ENCODE assay signal across 10 cellular contexts in genomic region chr22:37300551-37301017, GRCh38. TPM values are rescaled to one million over a fixed set of nuclear protein-coding genes. Genes with fewer than 3 reads are reported as not detected.
A peak's percentile ranks its signal among the peaks of the same experiment; 100 is the strongest.
DNase-seq lines count a peak whose midpoint lies in the region; ATAC-seq and TF ChIP-seq lines count a peak whose summit lies in the region.
"Had no signal": no experiment of that assay in that cellular context is flagged by ENCODE, and none has a peak within 500 bp of the region (broad histone marks: within the 10 kb centered on the region; RNA-seq: fewer than 3 reads in every experiment).

No MANE protein-coding gene starts in this region.

- H3K4me3 ChIP-seq in mammary epithelial cell (replicated peaks in 1 of 3; ENCODE audit: insufficient read depth in 1 of 3, low read depth in 2 of 3, low read length in 3 of 3): no peak overlapping the region

- in situ Hi-C loops in mammary epithelial cell (cut with MboI; ENCODE audit: low sequenced_read_pairs in 2 of 2): no loop called here

- 84% methylated on average over 15 of the region's 19 CpGs for WGBS in mammary epithelial cell (ENCODE audit: low coverage, missing lambda C conversion rate)

- no peaks in the 10 kb centered on the region for H3K79me2 ChIP-seq in mammary epithelial cell (ENCODE audit: insufficient read depth, low read length)

- dilution Hi-C loops in mammary epithelial cell (cut with HindIII; ENCODE audit: low sequenced_read_pairs): no loop called here

- intact Hi-C loops in activated naive CD4-positive, alpha-beta T cell treated with anti-CD3 and anti-CD28 coated beads for 36 hours (cut with micrococcal nuclease): no loop called here
- intact Hi-C loops in sciatic nerve (cut with DNase I): no loop called here
- intact Hi-C loops in mammary epithelial cell (cut with micrococcal nuclease): no loop called here

- no TSS peak for BruUV-seq in mammary epithelial cell (replicated peaks; lab: Mats Ljungman, UMichigan)

- H3K36me3 Mint-ChIP-seq in activated naive CD4-positive, alpha-beta T cell treated with anti-CD3 and anti-CD28 coated beads for 36 hours (ENCODE audit: low read depth): peaks cover 18% of the 10 kb centered on the region

- no peaks in the 10 kb centered on the region for H3K9me3 ChIP-seq in mammary epithelial cell (replicated peaks; ENCODE audit: insufficient read depth, low read length)

- H3K4me1 ChIP-seq in mammary epithelial cell (ENCODE audit: insufficient read depth, low read length): peaks cover 24% of the 10 kb centered on the region

- no peak overlapping the region for H2AFZ ChIP-seq in mammary epithelial cell (ENCODE audit: low read depth, low read length)

- no peak for TF ChIP-seq CTCF in mammary epithelial cell (conservative IDR thresholded peaks at IDR 0.05 in 1 of 2, IDR thresholded peaks at IDR 0.05 in 1 of 2; ENCODE audit: extremely low read depth in 1 of 2, insufficient read depth in 1 of 2, low read depth in 1 of 2, low read length in 2 of 2)

- peak overlapping the region; percentile 56 for H3K4me3 Mint-ChIP-seq in activated naive CD4-positive, alpha-beta T cell treated with anti-CD3 and anti-CD28 coated beads for 36 hours

- H3K4me1 Mint-ChIP-seq in activated naive CD4-positive, alpha-beta T cell treated with anti-CD3 and anti-CD28 coated beads for 36 hours (ENCODE audit: low read depth): peaks cover 64% of the 10 kb centered on the region

- H3K27ac ChIP-seq in mammary epithelial cell (ENCODE audit: insufficient read depth, low read depth, low read length): no peak overlapping the region
- H3K27ac ChIP-seq: foreskin keratinocyte had no signal

- H3K27me3 ChIP-seq in mammary epithelial cell (ENCODE audit: insufficient read depth, low read length): no peaks in the 10 kb centered on the region
- H3K27me3 ChIP-seq: foreskin keratinocyte had no signal

- no peak overlapping the region for H3K9ac ChIP-seq in mammary epithelial cell (ENCODE audit: insufficient read depth, low read length)

- CTCF ChIA-PET in activated naive CD4-positive, alpha-beta T cell treated with anti-CD3 and anti-CD28 coated beads for 36 hours (lab: Charles Lee): interaction anchor here (1.0 to 1.4 kb wide), 4 partner anchors 11 to 157 kb away, joined by 3 to 4 read pairs (median 4); no protein-coding TSS in a partner anchor
- CTCF ChIA-PET in mammary epithelial cell (lab: Charles Lee; ENCODE audit: low non-redundant PET): no interaction called here

- H3K27me3 Mint-ChIP-seq in activated naive CD4-positive, alpha-beta T cell treated with anti-CD3 and anti-CD28 coated beads for 36 hours (ENCODE audit: low read depth): no peaks in the 10 kb centered on the region

- DNase-seq in GF-D8 (lab: John Stamatoyannopoulos, UW): peak; percentile 86
- DNase-seq in SKM-1 (lab: John Stamatoyannopoulos, UW; ENCODE audit: unreplicated experiment): peak; percentile 75
- peak; percentile 67 for DNase-seq in activated naive CD4-positive, alpha-beta T cell treated with anti-CD3 and anti-CD28 coated beads for 36 hours
- no peak for DNase-seq in sciatic nerve (ENCODE audit: low spot score)
- DNase-seq in NCI-H510A treated with DMSO at 0.1 percent for 48 hours (lab: John Stamatoyannopoulos, UW): no peak
- no peak for DNase-seq in NCI-H446 treated with DMSO at 0.1 percent for 48 hours (lab: John Stamatoyannopoulos, UW)
- DNase-seq in mammary epithelial cell: no peak
- no peak for DNase-seq in iPS-NIHi7 (ENCODE audit: extremely low spot score)
- DNase-seq: foreskin keratinocyte had no signal

- no peaks in the 10 kb centered on the region for H3K9me3 Mint-ChIP-seq in activated naive CD4-positive, alpha-beta T cell treated with anti-CD3 and anti-CD28 coated beads for 36 hours

- H3K4me2 ChIP-seq in mammary epithelial cell (ENCODE audit: insufficient read depth, low read depth, low read length): no peak overlapping the region

- no peaks in the 10 kb centered on the region for H4K20me1 ChIP-seq in mammary epithelial cell (ENCODE audit: insufficient read depth, low read length)

- H3K27ac Mint-ChIP-seq in activated naive CD4-positive, alpha-beta T cell treated with anti-CD3 and anti-CD28 coated beads for 36 hours: peak overlapping the region; percentile 85

- no peaks in the 10 kb centered on the region for H3K36me3 ChIP-seq in mammary epithelial cell (ENCODE audit: insufficient read depth, low read length)

- peak; percentile 47 for ATAC-seq in sciatic nerve
- ATAC-seq: foreskin keratinocyte, SK-N-SH treated with all-trans-retinoic acid at 6 μM for 48 hours had no signal

RNA-seq across cellular contexts. Expression of gene CYTH4, which starts 18.3 kb away (rescaled TPM):
- 10 to 100 TPM; 30.5 to 34.0 TPM for total RNA-seq in activated naive CD4-positive, alpha-beta T cell treated with anti-CD3 and anti-CD28 coated beads for 36 hours
- total RNA-seq in sciatic nerve (40.0 TPM), mammary epithelial cell (1 to 10 TPM in 1 of 2 donors, under 1 TPM in 1; under 0.01 to 1.1 TPM)
- 0.48 TPM for polyA plus RNA-seq in mammary epithelial cell
- 4.4 TPM for polyA minus RNA-seq in mammary epithelial cell

RNA-seq across cellular contexts. Expression of gene RAC2, which starts 56.5 kb away (rescaled TPM):
- total RNA-seq in activated naive CD4-positive, alpha-beta T cell treated with anti-CD3 and anti-CD28 coated beads for 36 hours: 100 to 1,000 TPM; 728 to 759 TPM
- total RNA-seq in sciatic nerve: 18.9 TPM
- total RNA-seq in mammary epithelial cell: 100 to 1,000 TPM in 1 of 2 donors, 10 to 100 TPM in 1; 13.2 to 119 TPM
- polyA plus RNA-seq in mammary epithelial cell: 211 TPM
- 272 TPM for polyA minus RNA-seq in mammary epithelial cell

Comparison
In these comparisons a context has a peak if more than half of its experiments do, and no peak if none do; other contexts are left out.
1. DNase-seq: peak in GF-D8 (single experiment), SKM-1 (single experiment) and activated naive CD4-positive, alpha-beta T cell treated with anti-CD3 and anti-CD28 coated beads for 36 hours (single experiment); none in sciatic nerve (single experiment), NCI-H510A treated with DMSO at 0.1 percent for 48 hours (single experiment), NCI-H446 treated with DMSO at 0.1 percent for 48 hours (single experiment), mammary epithelial cell (single experiment) and iPS-NIHi7 (single experiment).
2. RNA of gene CYTH4, which starts 18.3 kb away (total RNA-seq): 40.0 TPM in sciatic nerve (single experiment) and 30.5 to 34.0 TPM in activated naive CD4-positive, alpha-beta T cell treated with anti-CD3 and anti-CD28 coated beads for 36 hours; under 0.01 to 1.1 TPM in mammary epithelial cell; every median in the first group is over 10 times any median in the second.
3. RNA of gene RAC2, which starts 56.5 kb away (total RNA-seq): 728 to 759 TPM in activated naive CD4-positive, alpha-beta T cell treated with anti-CD3 and anti-CD28 coated beads for 36 hours; 13.2 to 119 TPM in mammary epithelial cell and 18.9 TPM in sciatic nerve (single experiment); every median in the first group is over 4 times any median in the second.